Comparison of ENCODE assay signal across 14 cellular contexts in the genomic region with DNA sequence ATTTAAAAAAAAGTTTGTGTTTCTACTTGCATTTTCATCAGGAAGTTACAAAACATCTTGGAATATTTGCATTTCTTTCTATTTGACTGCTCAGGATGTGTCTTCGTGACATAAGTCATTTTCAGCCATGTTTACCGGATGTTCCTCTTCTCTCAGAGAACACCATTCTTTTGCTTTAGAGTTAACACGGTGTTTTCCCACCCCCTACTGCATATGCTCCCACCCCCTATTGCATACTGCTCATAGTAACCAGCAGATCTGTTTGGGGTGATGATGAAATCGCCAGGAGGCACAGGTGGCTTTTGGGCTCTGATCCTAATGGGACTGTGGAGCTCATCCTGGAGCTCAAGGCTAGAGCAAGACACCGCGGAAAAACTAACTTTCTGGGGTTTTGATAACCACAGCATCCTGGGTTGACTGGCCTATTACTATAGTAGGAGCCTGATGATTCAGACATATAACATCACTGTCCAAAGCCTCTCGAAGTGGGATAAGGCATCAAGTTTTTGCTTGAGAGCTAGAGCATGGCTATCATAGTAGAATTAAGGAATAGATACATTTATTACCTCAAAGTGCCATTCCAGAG.
A peak's percentile ranks its signal among the peaks of the same experiment; 100 is the strongest.
DNase-seq lines count a peak whose midpoint lies in the region; ATAC-seq and TF ChIP-seq lines count a peak whose summit lies in the region.
"Had no signal": no experiment of that assay in that cellular context is flagged by ENCODE, and none has a peak within 500 bp of the region (broad histone marks: within the 10 kb centered on the region; RNA-seq: fewer than 3 reads in every experiment).

No MANE protein-coding gene starts in this region.

- TF ChIP-seq CTCF in brain microvascular endothelial cell (IDR thresholded peaks at IDR 0.05; ENCODE audit: low read depth, low read length, missing control alignments) (no peak), PC-3 (conservative IDR thresholded peaks at IDR 0.05; ENCODE audit: low read depth, low read length) (no peak)

- H3K27me3 ChIP-seq in brain microvascular endothelial cell (replicated peaks) (no peaks in the 10 kb centered on the region), PC-3 (ENCODE audit: low read length) (no peaks in the 10 kb centered on the region)

- H3K4me2 ChIP-seq in PC-3 (ENCODE audit: low read length): no peak overlapping the region

- H3K36me3 ChIP-seq in brain microvascular endothelial cell (replicated peaks) (no peaks in the 10 kb centered on the region), PC-3 (ENCODE audit: low read depth, low read length) (no peaks in the 10 kb centered on the region)

- H3K9ac ChIP-seq in PC-3 (ENCODE audit: low read length): no peak overlapping the region

- CTCF ChIA-PET in PC-3 (lab: Charles Lee): no interaction called here

- peaks cover 10% of the 10 kb centered on the region; the same call in 1 of the 2 replicates for H3K4me1 ChIP-seq in PC-3 (ENCODE audit: insufficient read depth, low read length)

- no peaks in the 10 kb centered on the region for H3F3A ChIP-seq in PC-3 (ENCODE audit: low read length, unreplicated experiment)

- no peaks in the 10 kb centered on the region for H4K20me1 ChIP-seq in PC-3 (ENCODE audit: low read length)

- no peaks in the 10 kb centered on the region for H3K79me2 ChIP-seq in PC-3 (ENCODE audit: low read length)

- H2AFZ ChIP-seq in PC-3 (ENCODE audit: low read length): no peak overlapping the region

- BruUV-seq in PC-3 (replicated peaks; lab: Mats Ljungman, UMichigan): no TSS peak

- in situ Hi-C loops in brain microvascular endothelial cell (cut with HindIII; ENCODE audit: low pct_ligation_motif_present, low sequenced_read_pairs): no loop called here

- H3K9me2 ChIP-seq in PC-3 (replicated peaks; ENCODE audit: low read length): no peaks in the 10 kb centered on the region

- peak; percentile 65 for DNase-seq in brain microvascular endothelial cell
- no peak for DNase-seq in cardiac septum (ENCODE audit: low spot score)
- DNase-seq in DMS114 treated with DMSO at 0.1 percent for 48 hours (lab: John Stamatoyannopoulos, UW; ENCODE audit: unreplicated experiment): no peak
- DNase-seq in PC-3: no peak
- DNase-seq: CD4-positive, alpha-beta memory T cell; effector memory CD4-positive, alpha-beta T cell; hypothalamus; NCI-H1417; stimulated activated naive B cell treated with anti-CD40 and anti-IgM and Interleukin-4, amounts not matched to agents 10 μg/mL and 1 μg/mL and 100 μg/mL, for 72 hours had no signal

- H3K27ac ChIP-seq in brain microvascular endothelial cell (no peak overlapping the region), PC-3 (ENCODE audit: low read length) (no peak overlapping the region)
- H3K27ac ChIP-seq: skin epidermis had no signal

- TF ChIP-seq POLR2A in GM18505 (IDR thresholded peaks at IDR 0.05; ENCODE audit: borderline replicate concordance, extremely low read depth, insufficient read depth, insufficient read length): no peak

- no peaks in the 10 kb centered on the region for H3K9me3 ChIP-seq in PC-3 (ENCODE audit: low read length)

- POLR2A ChIA-PET in PC-3 (lab: Charles Lee; ENCODE audit: unreplicated experiment): no interaction called here

- intact Hi-C loops in cardiac septum (cut with DNase I) (loop anchor here (10.0 kb wide), 1 partner anchor 64 kb away; a partner anchor contains a TSS), PC-3 (cut with micrococcal nuclease) (no loop called here)

- peak; percentile 66 for ATAC-seq in GM18505 (IDR thresholded peaks at IDR 0.05; ENCODE audit: unreplicated experiment)
- peak; percentile 89 for ATAC-seq in GM21447 (IDR thresholded peaks at IDR 0.05; ENCODE audit: unreplicated experiment)
- ATAC-seq in HG03159 (IDR thresholded peaks at IDR 0.05; ENCODE audit: unreplicated experiment): peak; percentile 86
- ATAC-seq in PC-3: no peak
- no peak for ATAC-seq in GM19455 (IDR thresholded peaks at IDR 0.05; ENCODE audit: unreplicated experiment)

- H3K4me3 ChIP-seq in brain microvascular endothelial cell (ENCODE audit: low read depth, low read length): no peak overlapping the region
- no peak overlapping the region for H3K4me3 ChIP-seq in PC-3 (ENCODE audit: low read length)
- H3K4me3 ChIP-seq: skin epidermis had no signal

Comparison
In these comparisons a context has a peak if more than half of its experiments do, and no peak if none do; other contexts are left out.
1. ATAC-seq: peak in GM18505 (single experiment), GM21447 (single experiment) and HG03159 (single experiment); none in PC-3 (single experiment) and GM19455 (single experiment).